In genomic region chr5:14901462-14902051, GRCh38 we compare ENCODE assay signal across 12 cellular contexts. TPM values are rescaled to one million over a fixed set of nuclear protein-coding genes. Genes with fewer than 3 reads are reported as not detected.
A peak's percentile ranks its signal among the peaks of the same experiment; 100 is the strongest.
DNase-seq lines count a peak whose midpoint lies in the region; ATAC-seq and TF ChIP-seq lines count a peak whose summit lies in the region.
"Had no signal": no experiment of that assay in that cellular context is flagged by ENCODE, and none has a peak within 500 bp of the region (broad histone marks: within the 10 kb centered on the region; RNA-seq: fewer than 3 reads in every experiment).

No MANE protein-coding gene starts in this region.

- no peak for ATAC-seq in HG03565 (IDR thresholded peaks at IDR 0.05; ENCODE audit: unreplicated experiment)
- ATAC-seq in activated T-cell treated with anti-CD3 and anti-CD28 coated beads, Interleukin-2, amount 50 U/mL, for 4 hours, result no peak
- ATAC-seq: esophagus mucosa had no signal

- H3K27me3 Mint-ChIP-seq in activated T-cell treated with anti-CD3 and anti-CD28 coated beads, Interleukin-2, amount 50 U/mL, for 4 hours (ENCODE audit: low read depth), result no peaks in the 10 kb centered on the region

- CTCF ChIA-PET in GM10248 (lab: Yijun Ruan, JAX), result no interaction called here

- H3K9ac ChIP-seq in parathyroid adenoma, result no peak overlapping the region

- H3K4me2 ChIP-seq in parathyroid adenoma (ENCODE audit: low read length), result no peak overlapping the region

- H3K79me2 ChIP-seq in parathyroid adenoma, result no peaks in the 10 kb centered on the region

- H3K9me3 ChIP-seq in cardiac muscle cell (ENCODE audit: low read depth), result no peaks in the 10 kb centered on the region
- no peaks in the 10 kb centered on the region for H3K9me3 ChIP-seq in parathyroid adenoma (ENCODE audit: control insufficient read depth, low read length)

- peak overlapping the region; percentile 34 for H2AFZ ChIP-seq in parathyroid adenoma

- H3K27me3 ChIP-seq in cardiac muscle cell, result no peaks in the 10 kb centered on the region
- H3K27me3 ChIP-seq in parathyroid adenoma (ENCODE audit: control insufficient read depth, insufficient read depth, low read length), result no peaks in the 10 kb centered on the region

- peaks cover 4% of the 10 kb centered on the region for H3K4me1 Mint-ChIP-seq in activated T-cell treated with anti-CD3 and anti-CD28 coated beads, Interleukin-2, amount 50 U/mL, for 4 hours (ENCODE audit: low read depth)

- H3K4me3 ChIP-seq in cardiac muscle cell, result no peak overlapping the region
- H3K4me3 ChIP-seq in parathyroid adenoma (ENCODE audit: low read depth, low read length), result no peak overlapping the region

- H3K4me1 ChIP-seq in cardiac muscle cell (ENCODE audit: low read depth) (peaks cover 17% of the 10 kb centered on the region), parathyroid adenoma (peaks cover 6% of the 10 kb centered on the region)

- peak overlapping the region; percentile 39 for H3K27ac ChIP-seq in adipose tissue (ENCODE audit: low read depth, low read length)
- H3K27ac ChIP-seq in cardiac muscle cell, result peak overlapping the region; percentile 81
- no peak overlapping the region for H3K27ac ChIP-seq in parathyroid adenoma

- no peaks in the 10 kb centered on the region for H3K9me3 Mint-ChIP-seq in activated T-cell treated with anti-CD3 and anti-CD28 coated beads, Interleukin-2, amount 50 U/mL, for 4 hours
- H3K9me3 Mint-ChIP-seq: memory B cell had no signal

- TF ChIP-seq CTCF in cardiac muscle cell (IDR thresholded peaks at IDR 0.05; ENCODE audit: low read depth, low read length) (no peak), parathyroid adenoma (IDR thresholded peaks at IDR 0.05) (no peak), GM10248 (IDR thresholded peaks at IDR 0.05; ENCODE audit: control extremely low read depth, extremely low read depth, low read depth, missing control alignments) (no peak)

- WGBS in adipose tissue, 3 donors, result 40 to 61% (median 55%) methylated on average over 7 of the region's 7 CpGs

- no peaks in the 10 kb centered on the region for H3K36me3 Mint-ChIP-seq in activated T-cell treated with anti-CD3 and anti-CD28 coated beads, Interleukin-2, amount 50 U/mL, for 4 hours (ENCODE audit: insufficient read depth)
- H3K36me3 Mint-ChIP-seq: memory B cell had no signal

- H3K36me3 ChIP-seq in cardiac muscle cell, result no peaks in the 10 kb centered on the region
- H3K36me3 ChIP-seq in parathyroid adenoma (ENCODE audit: control insufficient read depth, insufficient read depth, low read length), result no peaks in the 10 kb centered on the region

- peak; percentile 36 for DNase-seq in CMK (ENCODE audit: low read depth)
- DNase-seq in cardiac muscle cell (ENCODE audit: low read depth in 1 of 2, low spot score in 1 of 2), result peak in 1 of 2 donors; percentile 44
- DNase-seq in NCI-H69 (lab: John Stamatoyannopoulos, UW), result no peak
- DNase-seq in GM10248 (ENCODE audit: extremely low spot score), result no peak
- no peak for DNase-seq in activated T-cell treated with anti-CD3 and anti-CD28 coated beads, Interleukin-2, amount 50 U/mL, for 4 hours
- DNase-seq: C1 segment of cervical spinal cord, NCI-H1105 had no signal

- no peak overlapping the region for H3K4me3 Mint-ChIP-seq in activated T-cell treated with anti-CD3 and anti-CD28 coated beads, Interleukin-2, amount 50 U/mL, for 4 hours
- H3K4me3 Mint-ChIP-seq: memory B cell had no signal

- POLR2A ChIA-PET in GM10248 (lab: Yijun Ruan, JAX), result no interaction called here

RNA-seq across cellular contexts. Expression of gene ANKH, which starts 30.0 kb away (rescaled TPM):
- polyA plus RNA-seq in adipose tissue, result 10 to 100 TPM; 16.9 to 21.6 (median 17.5) TPM
- 35.5 and 48.1 TPM in 2 replicates for total RNA-seq in cardiac muscle cell
- polyA plus RNA-seq in cardiac muscle cell, result 26.6 and 58.7 TPM in 2 replicates
- 100 to 1,000 TPM in 2 of 3 donors, 10 to 100 TPM in 1; 83.1 to 102 (median 101) TPM for total RNA-seq in activated T-cell treated with anti-CD3 and anti-CD28 coated beads, Interleukin-2, amount 50 U/mL, for 4 hours
